ENCODE assay signal across 8 cellular contexts in genomic region chr4:7103599-7104365, GRCh38. TPM values are rescaled to one million over a fixed set of nuclear protein-coding genes. Genes with fewer than 3 reads are reported as not detected.
DNase-seq lines count a peak whose midpoint lies in the region; ATAC-seq and TF ChIP-seq lines count a peak whose summit lies in the region.

No MANE protein-coding gene starts in this region.

- in situ Hi-C loops in KBM-7 (cut with MboI; ENCODE audit: low pct_unique_long_range_greater_than_20kb, low sequenced_read_pairs): no loop called here

- no peaks in the 10 kb centered on the region for H3K27me3 Mint-ChIP-seq in CD4-positive, alpha-beta T cell
- H3K27me3 Mint-ChIP-seq in memory B cell: peaks cover under 1% of the 10 kb centered on the region

- peak overlapping the region; percentile 49 for H3K27ac Mint-ChIP-seq in CD4-positive, alpha-beta T cell
- peak overlapping the region; percentile 55 for H3K27ac Mint-ChIP-seq in memory B cell

- peak overlapping the region; percentile 82 for H3K4me3 ChIP-seq in thoracic aorta

- no peaks in the 10 kb centered on the region for H3K9me3 Mint-ChIP-seq in CD4-positive, alpha-beta T cell
- no peaks in the 10 kb centered on the region for H3K9me3 Mint-ChIP-seq in memory B cell

- no peaks in the 10 kb centered on the region for H3K36me3 Mint-ChIP-seq in CD4-positive, alpha-beta T cell (ENCODE audit: low read depth)
- H3K36me3 Mint-ChIP-seq in memory B cell: no peaks in the 10 kb centered on the region

- intact Hi-C loops in CD4-positive, alpha-beta T cell (cut with DNase I, micrococcal nuclease): loop anchor here in 1 of 2 experiments (5.0 to 10.0 kb wide), 3 partner anchors 526 to 841 kb away; partner anchors contain the start of gene MAN2B2

- no peaks in the 10 kb centered on the region for H3K36me3 ChIP-seq in thoracic aorta

- H3K9me3 ChIP-seq in CD4-positive, alpha-beta T cell (ENCODE audit: control insufficient read depth, low read length): no peaks in the 10 kb centered on the region
- no peaks in the 10 kb centered on the region for H3K9me3 ChIP-seq in thoracic aorta

- peaks cover 8 to 21% of the 10 kb centered on the region in 2 donors for H3K4me1 ChIP-seq in thoracic aorta (ENCODE audit: control insufficient read depth in 1 of 2, low read depth in 2 of 2)

- H3K4me3 Mint-ChIP-seq in CD4-positive, alpha-beta T cell: peak overlapping the region; percentile 84
- H3K4me3 Mint-ChIP-seq in memory B cell: peak overlapping the region; percentile 94

- CTCF ChIA-PET in CD4-positive, alpha-beta T cell (lab: Charles Lee): interaction anchor here (1.2 to 2.0 kb wide), 2 partner anchors 33 to 61 kb away, joined by 5 to 6 read pairs; partner anchors contain the start of gene TADA2B

- H3K4me1 Mint-ChIP-seq in CD4-positive, alpha-beta T cell (ENCODE audit: low read depth): peaks cover 16% of the 10 kb centered on the region
- peaks cover 9% of the 10 kb centered on the region for H3K4me1 Mint-ChIP-seq in memory B cell

- no peak overlapping the region for H3K27ac ChIP-seq in CD4-positive, alpha-beta T cell (ENCODE audit: low read depth, low read length)
- peak overlapping the region; percentile 78 to 83 for H3K27ac ChIP-seq in thoracic aorta

- no peaks in the 10 kb centered on the region for H3K27me3 ChIP-seq in CD4-positive, alpha-beta T cell (ENCODE audit: control insufficient read depth, insufficient read depth, low read length)
- no peaks in the 10 kb centered on the region for H3K27me3 ChIP-seq in thoracic aorta (replicated peaks; ENCODE audit: insufficient read depth)

- DNase-seq in CD4-positive, alpha-beta T cell: no peak
- DNase-seq in KBM-7 (peak; percentile 38), cerebellum (ENCODE audit: low spot score) (peak; percentile 53), memory B cell (ENCODE audit: low spot score in 2 of 2) (no peak), thoracic aorta (ENCODE audit: low spot score) (peak; percentile 39), A172 (ENCODE audit: low spot score) (no peak)

- no peak for TF ChIP-seq CTCF in CD4-positive, alpha-beta T cell (IDR thresholded peaks at IDR 0.05)
- no peak for TF ChIP-seq CTCF in thoracic aorta (IDR thresholded peaks at IDR 0.05)

- POLR2A ChIA-PET in CD4-positive, alpha-beta T cell (lab: Charles Lee): interaction anchor here (1.0 kb wide), 1 partner anchor 394 kb away, joined by 3 read pairs; the partner anchor contains the start of gene MRFAP1L1

- no peak for ATAC-seq in CD4-positive, alpha-beta T cell (ENCODE audit: poor library complexity)
- ATAC-seq in memory B cell (ENCODE audit: low read depth) (no peak), thoracic aorta (ENCODE audit: insufficient number of reproducible peaks, low FRiP score, low read depth) (peak; percentile 4), GM21360 (IDR thresholded peaks at IDR 0.05; ENCODE audit: unreplicated experiment) (no peak)
- ATAC-seq in activated CD4-positive, CD25-positive, alpha-beta regulatory T cell treated with anti-CD3 and anti-CD28 coated beads, Interleukin-2, amount 50 U/mL, for 24 hours: no peak

RNA-seq across cellular contexts. Expression of gene GRPEL1, which starts 35.9 kb away (rescaled TPM):
- total RNA-seq in CD4-positive, alpha-beta T cell: 10 to 100 TPM; 55.6 to 58.6 TPM
- total RNA-seq in cerebellum: 12.2 TPM
- 10 to 100 TPM; 26.7 to 40.1 TPM for total RNA-seq in thoracic aorta
- total RNA-seq in A172 (2014; rRNA removed; shearing (Covaris generic)): 57.9 and 76.0 TPM in 2 replicates

Comparison
In these comparisons a context has a peak if more than half of its experiments do, and no peak if none do; other contexts are left out.
1. DNase-seq: peak in KBM-7 (single experiment), cerebellum (single experiment) and thoracic aorta (single experiment); none in CD4-positive, alpha-beta T cell (0 of 10), memory B cell (0 of 2) and A172 (single experiment).